In the genomic region with DNA sequence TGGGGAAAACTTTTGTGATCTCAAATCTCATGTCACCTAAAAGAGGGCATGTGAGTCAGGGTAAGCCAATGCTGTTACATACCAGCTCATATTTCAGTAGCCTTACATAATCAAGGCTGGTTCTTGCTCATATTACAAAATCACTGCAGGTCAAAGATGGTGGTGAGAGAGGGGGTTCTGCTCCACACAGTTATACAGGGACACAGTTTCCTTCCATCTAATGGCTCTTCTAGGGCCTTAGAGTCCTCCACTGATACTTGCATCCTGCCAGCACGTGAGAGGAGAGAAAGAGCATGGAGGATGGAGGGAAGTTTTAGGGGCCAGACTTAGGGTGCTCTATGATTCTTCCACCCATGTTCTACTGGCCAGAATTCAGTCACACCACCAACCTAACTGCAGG, we compare ENCODE assay signal across 15 cellular contexts.
DNase-seq lines count a peak whose midpoint lies in the region; ATAC-seq and TF ChIP-seq lines count a peak whose summit lies in the region.
"Had no signal": no experiment of that assay in that cellular context is flagged by ENCODE, and none has a peak within 500 bp of the region (broad histone marks: within the 10 kb centered on the region; RNA-seq: fewer than 3 reads in every experiment).

No MANE protein-coding gene starts in this region.

- H3K27me3 ChIP-seq in RWPE2 (ENCODE audit: insufficient read depth, poor library complexity, severe bottlenecking), result no peaks in the 10 kb centered on the region
- no peaks in the 10 kb centered on the region for H3K27me3 ChIP-seq in gastrocnemius medialis

- no peaks in the 10 kb centered on the region for H3K36me3 ChIP-seq in RWPE2 (ENCODE audit: low read depth)
- no peaks in the 10 kb centered on the region for H3K36me3 ChIP-seq in gastrocnemius medialis
- H3K36me3 ChIP-seq: heart right ventricle, neutrophil had no signal

- in situ Hi-C loops in gastrocnemius medialis (cut with MboI; ENCODE audit: low sequenced_read_pairs in 4 of 4), result no loop called here

- H3K4me3 ChIP-seq in RWPE2 (ENCODE audit: severe bottlenecking), result no peak overlapping the region
- no peak overlapping the region for H3K4me3 ChIP-seq in fibroblast of mammary gland (ENCODE audit: control insufficient read depth, low read depth, low read length)
- H3K4me3 ChIP-seq in gastrocnemius medialis, result no peak overlapping the region
- H3K4me3 ChIP-seq: heart right ventricle had no signal

- H3K9me3 ChIP-seq in RWPE2 (ENCODE audit: severe bottlenecking) (no peaks in the 10 kb centered on the region), gastrocnemius medialis (no peaks in the 10 kb centered on the region)
- H3K9me3 ChIP-seq: heart right ventricle, neutrophil had no signal

- DNase-seq in DMS 273 (lab: John Stamatoyannopoulos, UW; ENCODE audit: unreplicated experiment) (peak; percentile 62), DMS 273 treated with DMSO at 0.1 percent for 48 hours (lab: John Stamatoyannopoulos, UW) (no peak), RWPE2 (ENCODE audit: low spot score) (peak; percentile 5), fibroblast of mammary gland (ENCODE audit: low read depth) (peak; percentile 60), gastrocnemius medialis (no peak), NCI-H187 (lab: John Stamatoyannopoulos, UW) (no peak), SKM-1 treated with dmso at 0.1 percent for 144 hours (lab: John Stamatoyannopoulos, UW; ENCODE audit: unreplicated experiment) (no peak)
- DNase-seq: activated CD4-positive, alpha-beta T cell treated with anti-CD3 and anti-CD28 coated beads, Interleukin-2, amount 50 U/mL, for 4 hours; activated T-cell treated with anti-CD3 and anti-CD28 coated beads, Interleukin-2, amount 50 U/mL, for 4 hours; DND-41; heart right ventricle; kidney had no signal

- no peak for TF ChIP-seq CTCF in RWPE2 (IDR thresholded peaks at IDR 0.05; ENCODE audit: poor library complexity, severe bottlenecking)
- TF ChIP-seq CTCF in fibroblast of mammary gland (conservative IDR thresholded peaks at IDR 0.05; ENCODE audit: control insufficient read depth, insufficient read depth, low read depth, low read length), result no peak
- no peak for TF ChIP-seq CTCF in gastrocnemius medialis (IDR thresholded peaks at IDR 0.05 in 4 of 5, conservative IDR thresholded peaks at IDR 0.05 in 1 of 5)

- peak overlapping the region; percentile 48 for H3K27ac ChIP-seq in RWPE2 (ENCODE audit: poor library complexity, severe bottlenecking)
- no peak overlapping the region for H3K27ac ChIP-seq in gastrocnemius medialis
- H3K27ac ChIP-seq: 22Rv1, heart right ventricle, neutrophil had no signal

- intact Hi-C loops in gastrocnemius medialis (cut with DNase I; ENCODE audit: low total_unique reads), result loop anchor here (10.0 kb wide), 1 partner anchor 498 kb away; no protein-coding TSS in a partner anchor

- TF ChIP-seq POLR2A in gastrocnemius medialis (IDR thresholded peaks at IDR 0.05), result no peak

- ATAC-seq in RWPE2 (ENCODE audit: low read depth) (peak; percentile 62), gastrocnemius medialis (peak; percentile 66 to 91), HG03039 (IDR thresholded peaks at IDR 0.05; ENCODE audit: unreplicated experiment) (no peak)
- ATAC-seq: activated T-cell treated with anti-CD3 and anti-CD28 coated beads, Interleukin-2, amount 50 U/mL, for 4 hours had no signal

- peaks cover 21% of the 10 kb centered on the region for H3K4me1 ChIP-seq in RWPE2 (ENCODE audit: insufficient read depth, poor library complexity, severe bottlenecking)
- H3K4me1 ChIP-seq in gastrocnemius medialis, result no peaks in the 10 kb centered on the region

Comparison
In these comparisons a context has a peak if more than half of its experiments do, and no peak if none do; other contexts are left out.
1. DNase-seq: peak in DMS 273 (single experiment), RWPE2 (single experiment) and fibroblast of mammary gland (single experiment); none in DMS 273 treated with DMSO at 0.1 percent for 48 hours (single experiment), gastrocnemius medialis (0 of 2), NCI-H187 (0 of 2) and SKM-1 treated with dmso at 0.1 percent for 144 hours (single experiment).